ENCODE assay signal across 8 cellular contexts in genomic region chr15:89874926-89875564, GRCh38. TPM values are rescaled to one million over a fixed set of nuclear protein-coding genes. Genes with fewer than 3 reads are reported as not detected.
DNase-seq lines count a peak whose midpoint lies in the region; ATAC-seq and TF ChIP-seq lines count a peak whose summit lies in the region.

No MANE protein-coding gene starts in this region.

- TF ChIP-seq CTCF in GM23338 (conservative IDR thresholded peaks at IDR 0.05; ENCODE audit: low read depth in 2 of 2): peak; percentile 89 to 98
- TF ChIP-seq CTCF in NB4 (IDR thresholded peaks at IDR 0.05; ENCODE audit: low read depth, low read length): peak; percentile 98
- peak; percentile 83 for TF ChIP-seq CTCF in SU-DHL-6 (IDR thresholded peaks at IDR 0.05; ENCODE audit: insufficient read depth, low read length, poor library complexity, severe bottlenecking)
- peak; percentile 94 for TF ChIP-seq CTCF in psoas muscle (IDR thresholded peaks at IDR 0.05)

- H3K36me3 Mint-ChIP-seq in GM23338 (ENCODE audit: low read depth): peaks cover 16% of the 10 kb centered on the region
- H3K36me3 Mint-ChIP-seq in activated naive CD4-positive, alpha-beta T cell treated with anti-CD3 and anti-CD28 coated beads, Interleukin-2, amount 50 U/mL, for 72 hours: no peaks in the 10 kb centered on the region

- H4K20me1 ChIP-seq in GM23338 (replicated peaks; ENCODE audit: insufficient read depth) (no peaks in the 10 kb centered on the region; the same call in 1 of the 2 replicates), SU-DHL-6 (ENCODE audit: low read depth, low read length) (no peaks in the 10 kb centered on the region)

- peaks cover under 1% of the 10 kb centered on the region; the same call in 1 of the 3 replicates for H3K9me3 Mint-ChIP-seq in GM23338
- H3K9me3 Mint-ChIP-seq in activated naive CD4-positive, alpha-beta T cell treated with anti-CD3 and anti-CD28 coated beads, Interleukin-2, amount 50 U/mL, for 72 hours: no peaks in the 10 kb centered on the region

- H3K27ac Mint-ChIP-seq in GM23338: no peak overlapping the region
- peak overlapping the region in 1 of 2 donors; percentile 66 for H3K27ac Mint-ChIP-seq in activated naive CD4-positive, alpha-beta T cell treated with anti-CD3 and anti-CD28 coated beads, Interleukin-2, amount 50 U/mL, for 72 hours

- DNase-seq in DMS53 treated with DMSO at 0.1 percent for 48 hours (lab: John Stamatoyannopoulos, UW; ENCODE audit: unreplicated experiment) (peak; percentile 58), GM23338 (ENCODE audit: low spot score) (peak; percentile 87), NB4 (ENCODE audit: low read depth) (peak; percentile 88), Right ventricle myocardium superior (peak; percentile 91), psoas muscle (peak; percentile 79 to 90), aorta (peak; percentile 88 to 94)
- DNase-seq in activated naive CD4-positive, alpha-beta T cell treated with anti-CD3 and anti-CD28 coated beads, Interleukin-2, amount 50 U/mL, for 72 hours (ENCODE audit: low spot score in 2 of 2): peak; percentile 73 to 81

- H3K27me3 Mint-ChIP-seq in GM23338 (ENCODE audit: insufficient read depth, low read depth, poor library complexity): no peaks in the 10 kb centered on the region

- H3K27ac ChIP-seq in GM23338 (ENCODE audit: low read depth) (peak overlapping the region; percentile 55; the same call in 1 of the 2 replicates), SU-DHL-6 (ENCODE audit: low read depth, low read length) (no peak overlapping the region), psoas muscle (no peak overlapping the region), aorta (ENCODE audit: low read depth in 1 of 2, low read length in 2 of 2) (no peak overlapping the region)

- H2AFZ ChIP-seq in GM23338 (no peak overlapping the region), SU-DHL-6 (ENCODE audit: low read depth, low read length, severe bottlenecking) (peak overlapping the region; percentile 77)

- peak; percentile 100 for ATAC-seq in GM23338
- ATAC-seq in activated naive CD4-positive, alpha-beta T cell treated with anti-CD3 and anti-CD28 coated beads, Interleukin-2, amount 50 U/mL, for 72 hours: peak; percentile 97 to 98
- peak; percentile 97 for ATAC-seq in Right ventricle myocardium superior (ENCODE audit: poor library complexity)
- peak; percentile 92 to 96 (median 95) for ATAC-seq in psoas muscle
- peak; percentile 91 for ATAC-seq in aorta (ENCODE audit: low FRiP score)

- no peak overlapping the region for H3K9ac ChIP-seq in SU-DHL-6 (ENCODE audit: low read length)

- H3K27me3 ChIP-seq in GM23338 (ENCODE audit: insufficient read depth): no peaks in the 10 kb centered on the region
- no peaks in the 10 kb centered on the region for H3K27me3 ChIP-seq in SU-DHL-6 (ENCODE audit: low read length)
- no peaks in the 10 kb centered on the region for H3K27me3 ChIP-seq in psoas muscle (ENCODE audit: insufficient read depth in 3 of 3, low read length in 2 of 3)
- no peaks in the 10 kb centered on the region for H3K27me3 ChIP-seq in aorta (ENCODE audit: control insufficient read depth in 1 of 2, insufficient read depth in 2 of 2, low read length in 1 of 2)

- H3K9me2 ChIP-seq in GM23338 (ENCODE audit: insufficient read depth) (no peaks in the 10 kb centered on the region), SU-DHL-6 (replicated peaks; ENCODE audit: insufficient read depth, low read length) (no peaks in the 10 kb centered on the region)

- no peaks in the 10 kb centered on the region; the same call in 1 of the 2 replicates for H3F3A ChIP-seq in GM23338 (replicated peaks; ENCODE audit: low read depth)
- no peaks in the 10 kb centered on the region for H3F3A ChIP-seq in SU-DHL-6 (ENCODE audit: insufficient read depth)

- no peak overlapping the region for H3K4me2 ChIP-seq in GM23338
- H3K4me2 ChIP-seq in SU-DHL-6 (ENCODE audit: low read depth, low read length, poor library complexity, severe bottlenecking): peak overlapping the region; percentile 37

- H3K79me2 ChIP-seq in GM23338 (replicated peaks; ENCODE audit: insufficient read depth) (no peaks in the 10 kb centered on the region), SU-DHL-6 (ENCODE audit: insufficient read depth, low read length) (no peaks in the 10 kb centered on the region)

- no peaks in the 10 kb centered on the region for H3K9me3 ChIP-seq in SU-DHL-6 (ENCODE audit: insufficient read depth, low read length)
- no peaks in the 10 kb centered on the region for H3K9me3 ChIP-seq in psoas muscle
- H3K9me3 ChIP-seq in aorta (ENCODE audit: control insufficient read depth, low read length): no peaks in the 10 kb centered on the region

- 28 to 31% (median 29%) methylated on average over 10 of the region's 10 CpGs for WGBS in psoas muscle, 3 donors
- WGBS in aorta, 2 donors: 23 to 26% methylated on average over 10 of the region's 10 CpGs

- H3K4me1 ChIP-seq in GM23338 (ENCODE audit: insufficient read depth) (no peaks in the 10 kb centered on the region), psoas muscle (peaks cover 6% of the 10 kb centered on the region), aorta (ENCODE audit: control insufficient read depth in 1 of 2, insufficient read depth in 2 of 2, low read length in 2 of 2) (no peaks in the 10 kb centered on the region)

- H3K4me3 Mint-ChIP-seq in GM23338: no peak overlapping the region

- no peak overlapping the region for H3K4me3 ChIP-seq in GM23338
- H3K4me3 ChIP-seq in NB4 (ENCODE audit: low read depth, low read length): no peak overlapping the region
- H3K4me3 ChIP-seq in SU-DHL-6 (ENCODE audit: insufficient read depth, low read length, poor library complexity, severe bottlenecking): no peak overlapping the region
- H3K4me3 ChIP-seq in psoas muscle: no peak overlapping the region
- H3K4me3 ChIP-seq in aorta (ENCODE audit: low read length in 2 of 2): no peak overlapping the region

- H3K36me3 ChIP-seq in GM23338 (ENCODE audit: insufficient read depth): no peaks in the 10 kb centered on the region
- H3K36me3 ChIP-seq in SU-DHL-6 (ENCODE audit: low read length): peaks cover 3% of the 10 kb centered on the region; the same call in 1 of the 2 replicates
- H3K36me3 ChIP-seq in psoas muscle (ENCODE audit: insufficient read depth in 1 of 2, low read depth in 1 of 2): peaks cover 12 to 70% of the 10 kb centered on the region in 2 donors
- H3K36me3 ChIP-seq in aorta (ENCODE audit: control insufficient read depth in 1 of 2, insufficient read depth in 2 of 2, low read length in 1 of 2): no peaks in the 10 kb centered on the region

- H3K4me1 Mint-ChIP-seq in GM23338: no peaks in the 10 kb centered on the region

- no peak for TF ChIP-seq POLR2A in NB4 (IDR thresholded peaks at IDR 0.05; ENCODE audit: extremely low read depth, insufficient read length)

- intact Hi-C loops in Right ventricle myocardium superior (cut with DNase I): loop anchor here (5.0 kb wide), 2 partner anchors 113 to 128 kb away; no protein-coding TSS in a partner anchor
- intact Hi-C loops in psoas muscle (cut with DNase I): loop anchor here (2.0 to 5.0 kb wide), 2 partner anchors 114 to 133 kb away; no protein-coding TSS in a partner anchor
- intact Hi-C loops in aorta (cut with DNase I): loop anchor here (1.0 to 10.0 kb wide), 3 partner anchors 114 to 230 kb away; no protein-coding TSS in a partner anchor

RNA-seq across cellular contexts. Expression of gene AP3S2, which starts 18.7 kb away (rescaled TPM):
- total RNA-seq in GM23338 (2014; rRNA removed; shearing (Covaris generic)): 90.8 and 93.3 TPM in 2 replicates
- polyA plus RNA-seq in GM23338 (2016; fragmentation: Nextera tagmentation; extraction: Ambion mirVana) (8.5 and 9.4 TPM in 2 replicates), psoas muscle (10 to 100 TPM; 18.0 to 74.3 (median 26.6) TPM), aorta (10 to 100 TPM; 16.7 to 21.1 TPM)
- 10 to 100 TPM; 12.4 to 13.1 TPM for total RNA-seq in activated naive CD4-positive, alpha-beta T cell treated with anti-CD3 and anti-CD28 coated beads, Interleukin-2, amount 50 U/mL, for 72 hours
- total RNA-seq in Right ventricle myocardium superior (47.5 TPM), psoas muscle (10 to 100 TPM; 40.6 to 61.0 (median 46.6) TPM), aorta (10 to 100 TPM; 24.5 to 33.2 TPM)

RNA-seq across cellular contexts. Expression of gene ARPIN, which starts 37.7 kb away (rescaled TPM):
- 1.4 and 2.8 TPM in 2 replicates for total RNA-seq in GM23338 (2014; rRNA removed; shearing (Covaris generic))
- polyA plus RNA-seq in GM23338 (2016; fragmentation: Nextera tagmentation; extraction: Ambion mirVana) (0.68 and 0.79 TPM in 2 replicates), psoas muscle (1 to 10 TPM; 3.5 to 8.9 (median 4.3) TPM), aorta (10 to 100 TPM in 1 of 2 donors, 1 to 10 TPM in 1; 9.8 to 11.0 TPM)
- not detected for total RNA-seq in activated naive CD4-positive, alpha-beta T cell treated with anti-CD3 and anti-CD28 coated beads, Interleukin-2, amount 50 U/mL, for 72 hours
- total RNA-seq in Right ventricle myocardium superior (10.6 TPM), psoas muscle (10 to 100 TPM in 1 of 4 donors, 1 to 10 TPM in 3; 5.3 to 10.3 (median 9.7) TPM), aorta (10 to 100 TPM; 18.4 to 35.4 TPM)
